ENCODE assay signal across 17 cellular contexts in genomic region chr22:36291831-36292740, GRCh38. TPM values are rescaled to one million over a fixed set of nuclear protein-coding genes. Genes with fewer than 3 reads are reported as not detected.
DNase-seq lines count a peak whose midpoint lies in the region; ATAC-seq, FAIRE-seq and TF ChIP-seq lines count a peak whose summit lies in the region.
"Had no signal": no experiment of that assay in that cellular context is flagged by ENCODE, and none has a peak within 500 bp of the region (broad histone marks: within the 10 kb centered on the region; RNA-seq: fewer than 3 reads in every experiment).

No MANE protein-coding gene starts in this region.

- peaks cover 43% of the 10 kb centered on the region for H3K36me3 Mint-ChIP-seq in CD4-positive, CD25-positive, alpha-beta regulatory T cell
- peaks cover 28% of the 10 kb centered on the region for H3K36me3 Mint-ChIP-seq in astrocyte (ENCODE audit: low read depth, unreplicated experiment)

- H3K4me3 ChIP-seq in CD4-positive, CD25-positive, alpha-beta regulatory T cell (ENCODE audit: low read depth, low read length) = no peak overlapping the region
- H3K4me3 ChIP-seq in HEK293 (ENCODE audit: low read depth, low read length) (no peak overlapping the region), astrocyte (ENCODE audit: insufficient read depth, low read depth, low read length) (no peak overlapping the region), mesenchymal stem cell (ENCODE audit: insufficient read depth in 1 of 2, low read depth in 1 of 2, low read length in 2 of 2) (no peak overlapping the region)
- H3K4me3 ChIP-seq: prostate gland, thyroid gland had no signal

- peaks cover 86% of the 10 kb centered on the region for H4K20me1 ChIP-seq in astrocyte (ENCODE audit: insufficient read depth, low read length)

- no peak overlapping the region for H4K91ac ChIP-seq in mesenchymal stem cell (ENCODE audit: low read length)

- no peak overlapping the region for H3K4me2 ChIP-seq in astrocyte (ENCODE audit: low read length)
- no peak overlapping the region for H3K4me2 ChIP-seq in mesenchymal stem cell (ENCODE audit: low read length, poor library complexity, severe bottlenecking)

- no peak overlapping the region for H2AFZ ChIP-seq in astrocyte (ENCODE audit: low read depth, low read length)
- H2AFZ ChIP-seq in mesenchymal stem cell (ENCODE audit: low read depth, low read length) = no peak overlapping the region

- H2BK12ac ChIP-seq in mesenchymal stem cell (ENCODE audit: low read length in 2 of 2) = no peak overlapping the region

- WGBS in mesenchymal stem cell = 96% methylated on average over 29 of the region's 29 CpGs

- no peak overlapping the region for H2BK5ac ChIP-seq in mesenchymal stem cell (ENCODE audit: low read depth, low read length, poor library complexity, severe bottlenecking)

- H2BK120ac ChIP-seq in mesenchymal stem cell (ENCODE audit: low read depth, low read length) = no peak overlapping the region

- peaks cover 0 to 5% (median 0%) of the 10 kb centered on the region in 7 donors for H3K9me3 Mint-ChIP-seq in CD4-positive, CD25-positive, alpha-beta regulatory T cell
- no peaks in the 10 kb centered on the region for H3K9me3 Mint-ChIP-seq in astrocyte (ENCODE audit: unreplicated experiment)

- no peak overlapping the region for H2AK5ac ChIP-seq in mesenchymal stem cell (ENCODE audit: low read length, severe bottlenecking)

- H3K9ac ChIP-seq in astrocyte (ENCODE audit: low read length) (no peak overlapping the region), mesenchymal stem cell (ENCODE audit: low read length) (no peak overlapping the region)

- no peak for TF ChIP-seq CTCF in HEK293 (tag by site-specific recombination; IDR thresholded peaks at IDR 0.05)
- TF ChIP-seq CTCF in astrocyte (IDR thresholded peaks at IDR 0.05; ENCODE audit: insufficient read depth, low read depth, low read length) = no peak

- no peak for FAIRE-seq in astrocyte (lab: Jason Lieb, UNC)
- FAIRE-seq: RCC 7860 had no signal

- H3K4me1 Mint-ChIP-seq in CD4-positive, CD25-positive, alpha-beta regulatory T cell = peaks cover 0 to 39% (median 18%) of the 10 kb centered on the region in 4 donors
- peaks cover 23% of the 10 kb centered on the region for H3K4me1 Mint-ChIP-seq in astrocyte (ENCODE audit: low read depth, unreplicated experiment)
- H3K4me1 Mint-ChIP-seq: B cell had no signal

- H3K14ac ChIP-seq in mesenchymal stem cell (ENCODE audit: low read length in 2 of 2) = no peak overlapping the region

- H3K23ac ChIP-seq in mesenchymal stem cell (ENCODE audit: low read length in 2 of 2) = no peak overlapping the region

- H3K79me1 ChIP-seq in mesenchymal stem cell (replicated peaks; ENCODE audit: low read length, poor library complexity, severe bottlenecking) = peaks cover 31% of the 10 kb centered on the region

- CTCF ChIA-PET in HEK293 (lab: Yijun Ruan, JAX) = interaction anchor here (1.5 to 2.3 kb wide), 3 partner anchors 10 to 178 kb away, joined by 4 to 12 read pairs (median 6); no protein-coding TSS in a partner anchor

- POLR2A ChIA-PET in HEK293 (lab: Yijun Ruan, JAX) = interaction anchor here (1.6 kb wide), 1 partner anchor 96 kb away, joined by 3 read pairs; the partner anchor contains the start of gene MYH9

- H3K27ac ChIP-seq in CD4-positive, CD25-positive, alpha-beta regulatory T cell (ENCODE audit: insufficient read depth, low read length, poor library complexity, severe bottlenecking) = no peak overlapping the region
- H3K27ac ChIP-seq in HEK293 (ENCODE audit: extremely low read depth, low read depth, low read length) (no peak overlapping the region), astrocyte (ENCODE audit: low read depth, low read length) (no peak overlapping the region), mesenchymal stem cell (ENCODE audit: low read length, poor library complexity, severe bottlenecking) (peak overlapping the region; percentile 26)
- H3K27ac ChIP-seq: brain microvascular endothelial cell, prostate gland, thyroid gland had no signal

- H3K9me3 ChIP-seq in CD4-positive, CD25-positive, alpha-beta regulatory T cell (ENCODE audit: control insufficient read depth in 2 of 2, low read length in 2 of 2) = no peaks in the 10 kb centered on the region
- H3K9me3 ChIP-seq in HEK293 (ENCODE audit: control insufficient read depth, insufficient read depth, low read depth, low read length) (no peaks in the 10 kb centered on the region), astrocyte (ENCODE audit: insufficient read depth, low read depth, low read length) (no peaks in the 10 kb centered on the region), mesenchymal stem cell (ENCODE audit: control insufficient read depth, low read length) (no peaks in the 10 kb centered on the region)
- H3K9me3 ChIP-seq: prostate gland, thyroid gland had no signal

- peak overlapping the region; percentile 15 to 84 (median 60) for H3K4me3 Mint-ChIP-seq in CD4-positive, CD25-positive, alpha-beta regulatory T cell
- H3K4me3 Mint-ChIP-seq in astrocyte (ENCODE audit: unreplicated experiment) = peak overlapping the region; percentile 57
- H3K4me3 Mint-ChIP-seq: B cell had no signal

- no peaks in the 10 kb centered on the region for H3K27me3 ChIP-seq in CD4-positive, CD25-positive, alpha-beta regulatory T cell (ENCODE audit: control insufficient read depth, insufficient read depth, low read length)
- H3K27me3 ChIP-seq in astrocyte (ENCODE audit: insufficient read depth, low read length) = no peaks in the 10 kb centered on the region
- H3K27me3 ChIP-seq in mesenchymal stem cell (ENCODE audit: control insufficient read depth in 1 of 2, insufficient read depth in 1 of 2, low read length in 2 of 2) = no peaks in the 10 kb centered on the region
- H3K27me3 ChIP-seq: brain microvascular endothelial cell, thyroid gland had no signal

- no peak for ATAC-seq in CD4-positive, CD25-positive, alpha-beta regulatory T cell (ENCODE audit: low read depth in 2 of 2)
- ATAC-seq in HG03097 (IDR thresholded peaks at IDR 0.05; ENCODE audit: low FRiP score, unreplicated experiment) = no peak

- no peak overlapping the region for H3K4ac ChIP-seq in mesenchymal stem cell (ENCODE audit: low read depth in 1 of 2, low read length in 2 of 2)

- H3K36me3 ChIP-seq in CD4-positive, CD25-positive, alpha-beta regulatory T cell (ENCODE audit: control insufficient read depth, insufficient read depth, low read length) = peaks cover 83% of the 10 kb centered on the region
- peaks cover 31 to 84% of the 10 kb centered on the region in 2 experiments for H3K36me3 ChIP-seq in HEK293 (ENCODE audit: control insufficient read depth in 2 of 2, insufficient read depth in 1 of 2, low read length in 2 of 2)
- peaks cover 76% of the 10 kb centered on the region for H3K36me3 ChIP-seq in astrocyte (ENCODE audit: insufficient read depth, low read length)
- H3K36me3 ChIP-seq in mesenchymal stem cell (ENCODE audit: control insufficient read depth in 1 of 2, insufficient read depth in 2 of 2, low read depth in 1 of 2, low read length in 2 of 2) = peaks cover 83% of the 10 kb centered on the region in 2 experiments

- H3K4me1 ChIP-seq in CD4-positive, CD25-positive, alpha-beta regulatory T cell (ENCODE audit: control insufficient read depth, insufficient read depth, low read length, poor library complexity, severe bottlenecking) = peaks cover 23% of the 10 kb centered on the region
- H3K4me1 ChIP-seq in HEK293 (ENCODE audit: control insufficient read depth, insufficient read depth, low read length) (no peaks in the 10 kb centered on the region), astrocyte (ENCODE audit: insufficient read depth, low read length) (no peaks in the 10 kb centered on the region), mesenchymal stem cell (ENCODE audit: control insufficient read depth, insufficient read depth, low read depth, low read length) (peaks cover 6% of the 10 kb centered on the region)
- H3K4me1 ChIP-seq: thyroid gland had no signal

- peaks cover 6% of the 10 kb centered on the region for H3K27me3 Mint-ChIP-seq in CD4-positive, CD25-positive, alpha-beta regulatory T cell
- H3K27me3 Mint-ChIP-seq in astrocyte (ENCODE audit: low read depth, unreplicated experiment) = no peaks in the 10 kb centered on the region
- H3K27me3 Mint-ChIP-seq: B cell had no signal

- H3K18ac ChIP-seq in mesenchymal stem cell (ENCODE audit: low read depth in 1 of 2, low read length in 2 of 2) = no peak overlapping the region

- H4K8ac ChIP-seq in mesenchymal stem cell (ENCODE audit: low read length) = no peak overlapping the region

- peak overlapping the region; percentile 69 to 95 (median 80) for H3K27ac Mint-ChIP-seq in CD4-positive, CD25-positive, alpha-beta regulatory T cell
- H3K27ac Mint-ChIP-seq in astrocyte (ENCODE audit: unreplicated experiment) = peak overlapping the region; percentile 80
- H3K27ac Mint-ChIP-seq: B cell had no signal

- peaks cover 75% of the 10 kb centered on the region for H3K79me2 ChIP-seq in astrocyte (ENCODE audit: insufficient read depth, low read length)

- DNase-seq in CD4-positive, CD25-positive, alpha-beta regulatory T cell = no peak
- DNase-seq in astrocyte (ENCODE audit: low read depth) = no peak
- no peak for DNase-seq in mesenchymal stem cell
- no peak for DNase-seq in MV-4-11 (lab: John Stamatoyannopoulos, UW)
- no peak for DNase-seq in nucleus accumbens (lab: John Stamatoyannopoulos, UW)
- DNase-seq in NCI-H524 treated with DMSO at 0.1 percent for 48 hours (lab: John Stamatoyannopoulos, UW) = no peak
- DNase-seq: activated CD4-positive, CD25-positive, alpha-beta regulatory T cell treated with anti-CD3 and anti-CD28 coated beads, Interleukin-2, amount 50 U/mL, for 72 hours; brain microvascular endothelial cell; Karpas-422; NCI-H1694 treated with DMSO at 0.1 percent for 48 hours; NCI-H510A treated with DMSO at 0.1 percent for 48 hours; thyroid gland had no signal

- no peak overlapping the region for H2BK15ac ChIP-seq in mesenchymal stem cell (ENCODE audit: low read depth, poor library complexity, severe bottlenecking)

TF ChIP-seq in HEK293, 187 proteins besides CTCF, POLR2A, EP300 and RAD21 (continues in another document):
- no peak for TF ChIP-seq ZNF416 (tag by site-specific recombination; IDR thresholded peaks at IDR 0.05)

RNA-seq across cellular contexts. Expression of gene APOL1, which starts 39.2 kb away (rescaled TPM):
- 16.8 TPM for total RNA-seq in CD4-positive, CD25-positive, alpha-beta regulatory T cell
- 1 to 10 TPM; 6.3 to 8.4 (median 7.2) TPM for polyA plus RNA-seq in CD4-positive, CD25-positive, alpha-beta regulatory T cell
- 3.9 and 7.5 TPM in 2 replicates for total RNA-seq in astrocyte
- 19.4 TPM for polyA plus RNA-seq in mesenchymal stem cell (2013, experiment 1 of 2)
- 18.7 TPM for polyA plus RNA-seq in mesenchymal stem cell (2013, experiment 2 of 2)

RNA-seq across cellular contexts. Expression of gene APOL2, which starts 52.8 kb away (rescaled TPM):
- 69.7 TPM for total RNA-seq in CD4-positive, CD25-positive, alpha-beta regulatory T cell
- polyA plus RNA-seq in CD4-positive, CD25-positive, alpha-beta regulatory T cell = 10 to 100 TPM; 18.8 to 28.6 (median 22.0) TPM
- 77.2 and 85.1 TPM in 2 replicates for total RNA-seq in astrocyte
- polyA plus RNA-seq in mesenchymal stem cell (2013, experiment 1 of 2) = 28.5 TPM
- polyA plus RNA-seq in mesenchymal stem cell (2013, experiment 2 of 2) = 29.7 TPM
